In genomic region chr15:95447486-95447885, GRCh38 we compare ENCODE assay signal across 16 cellular contexts.
"Had no signal": no experiment of that assay in that cellular context is flagged by ENCODE, and none has a peak within 500 bp of the region (broad histone marks: within the 10 kb centered on the region; RNA-seq: fewer than 3 reads in every experiment).

No MANE protein-coding gene starts in this region.

- H3K27ac Mint-ChIP-seq: activated naive CD4-positive, alpha-beta T cell treated with anti-CD3 and anti-CD28 coated beads for 36 hours; nephron progenitor cell; progenitor cell of endocrine pancreas; type B pancreatic cell had no signal

- H3K27me3 ChIP-seq: esophagus squamous epithelium, stomach had no signal

- H3K4me1 ChIP-seq: esophagus squamous epithelium, stomach had no signal

- H3K9me3 Mint-ChIP-seq: activated naive CD4-positive, alpha-beta T cell treated with anti-CD3 and anti-CD28 coated beads for 36 hours had no signal

- H3K4me3 Mint-ChIP-seq: activated naive CD4-positive, alpha-beta T cell treated with anti-CD3 and anti-CD28 coated beads for 36 hours; nephron progenitor cell; type B pancreatic cell had no signal

- H3K4me3 ChIP-seq: esophagus squamous epithelium, skin epidermis, stomach had no signal

- H3K27ac ChIP-seq: esophagus squamous epithelium, skin epidermis, stomach, VCaP had no signal

- ATAC-seq: right cardiac atrium had no signal

- H3K9me3 ChIP-seq: esophagus squamous epithelium, stomach had no signal

- H3K27me3 Mint-ChIP-seq: type B pancreatic cell had no signal

- H3K36me3 ChIP-seq: esophagus squamous epithelium, stomach had no signal

- DNase-seq: activated CD4-positive, alpha-beta T cell treated with anti-CD3 and anti-CD28 coated beads, Interleukin-2, amount 50 U/mL, for 4 hours; activated CD4-positive, CD25-positive, alpha-beta regulatory T cell treated with anti-CD3 and anti-CD28 coated beads, Interleukin-2, amount 50 U/mL, for 72 hours; activated T-cell treated with anti-CD3 and anti-CD28 coated beads, Interleukin-2, amount 50 U/mL, for 1 hour; effector memory CD4-positive, alpha-beta T cell; esophagus squamous epithelium; mesendoderm; nephron progenitor cell; right cardiac atrium; stimulated activated CD4-positive, alpha-beta T cell treated with anti-CD3 and anti-CD28 coated beads, Interleukin-15, amount 100 ng/mL, for 24 hours; stimulated activated CD4-positive, alpha-beta T cell treated with anti-CD3 and anti-CD28 coated beads, Interleukin-2, amount 100 ng/mL, for 48 hours; stomach had no signal
